Comparison of ENCODE assay signal across 10 cellular contexts in genomic region chr15:51759557-51760070, GRCh38. TPM values are rescaled to one million over a fixed set of nuclear protein-coding genes. Genes with fewer than 3 reads are reported as not detected.
DNase-seq lines count a peak whose midpoint lies in the region; ATAC-seq and TF ChIP-seq lines count a peak whose summit lies in the region.
"Had no signal": no experiment of that assay in that cellular context is flagged by ENCODE, and none has a peak within 500 bp of the region (broad histone marks: within the 10 kb centered on the region; RNA-seq: fewer than 3 reads in every experiment).

No MANE protein-coding gene starts in this region.

- no peak overlapping the region for H3K9ac ChIP-seq in endodermal cell (ENCODE audit: extremely low read depth, low read length, poor library complexity, severe bottlenecking)
- H3K9ac ChIP-seq: BLaER1 had no signal

- no peaks in the 10 kb centered on the region for H3K9me3 Mint-ChIP-seq in endodermal cell

- no peak overlapping the region for H3K4me3 Mint-ChIP-seq in endodermal cell

- H3K36me3 ChIP-seq in endodermal cell (ENCODE audit: control insufficient read depth, insufficient read depth, low read length): no peaks in the 10 kb centered on the region
- no peaks in the 10 kb centered on the region for H3K36me3 ChIP-seq in ascending aorta

- H3K4me1 ChIP-seq in endodermal cell (ENCODE audit: control insufficient read depth, insufficient read depth, low read length) (no peaks in the 10 kb centered on the region), ascending aorta (no peaks in the 10 kb centered on the region)

- H3K4me3 ChIP-seq in endodermal cell (ENCODE audit: low read length) (no peak overlapping the region), lower leg skin (ENCODE audit: low read depth, poor library complexity, severe bottlenecking) (no peak overlapping the region), ascending aorta (no peak overlapping the region)
- H3K4me3 ChIP-seq: BLaER1 had no signal

- H3K4me1 Mint-ChIP-seq in endodermal cell: no peaks in the 10 kb centered on the region

- peak; percentile 92 for ATAC-seq in sciatic nerve

- no peak overlapping the region for H3K27ac ChIP-seq in endodermal cell (ENCODE audit: low read depth, low read length)
- no peak overlapping the region for H3K27ac ChIP-seq in ascending aorta
- H3K27ac ChIP-seq: BLaER1, epithelial cell of prostate had no signal

- H3K36me3 Mint-ChIP-seq in endodermal cell (ENCODE audit: low read depth): no peaks in the 10 kb centered on the region

- TF ChIP-seq CTCF in endodermal cell (conservative IDR thresholded peaks at IDR 0.05) (peak; percentile 68), lower leg skin (IDR thresholded peaks at IDR 0.05) (no peak), ascending aorta (IDR thresholded peaks at IDR 0.05) (no peak)

- no peak for TF ChIP-seq POLR2A in lower leg skin (IDR thresholded peaks at IDR 0.05)

- H3K9me3 ChIP-seq in endodermal cell (ENCODE audit: control insufficient read depth, low read length) (no peaks in the 10 kb centered on the region), ascending aorta (peaks cover 0 to 4% of the 10 kb centered on the region in 2 donors)

- DNase-seq in NCI-H1092 treated with DMSO at 0.1 percent for 48 hours (lab: John Stamatoyannopoulos, UW) (peak; percentile 18), NCI-H1092 (lab: John Stamatoyannopoulos, UW) (no peak), NCI-H2107 treated with DMSO at 0.1 percent for 48 hours (lab: John Stamatoyannopoulos, UW; ENCODE audit: unreplicated experiment) (peak; percentile 52), endodermal cell (peak; percentile 76), sciatic nerve (ENCODE audit: low spot score) (peak; percentile 70), HPDE6-E6E7 (ENCODE audit: extremely low spot score) (no peak), lower leg skin (ENCODE audit: low spot score in 2 of 2) (no peak), ascending aorta (ENCODE audit: low spot score in 2 of 2) (no peak)

- intact Hi-C loops in sciatic nerve (cut with DNase I): no loop called here
- intact Hi-C loops in lower leg skin (cut with DNase I; ENCODE audit: low total_unique reads): no loop called here
- intact Hi-C loops in ascending aorta (cut with DNase I): no loop called here

- WGBS in endodermal cell (ENCODE audit: insufficient coverage in 1 of 2, insufficient read length in 1 of 2), 2 experiments: 87 to 94% methylated on average over 2 to 3 of the region's 3 CpGs
- WGBS in lower leg skin, 2 donors: 57 to 67% methylated on average over 3 of the region's 3 CpGs

- peaks cover 6% of the 10 kb centered on the region for H3K27me3 Mint-ChIP-seq in endodermal cell (ENCODE audit: insufficient read depth)

- H3K27me3 ChIP-seq in endodermal cell (ENCODE audit: control insufficient read depth, insufficient read depth, low read length, poor library complexity, severe bottlenecking) (peaks cover 21% of the 10 kb centered on the region), ascending aorta (no peaks in the 10 kb centered on the region)
- H3K27me3 ChIP-seq: BLaER1 had no signal

- no peak overlapping the region for H3K27ac Mint-ChIP-seq in endodermal cell

RNA-seq across cellular contexts. Expression of gene TMOD2, which starts 8.2 kb away (rescaled TPM):
- 1 to 10 TPM; 2.1 to 2.5 TPM for total RNA-seq in endodermal cell
- 2.8 TPM for polyA plus RNA-seq in endodermal cell (2013, experiment 1 of 2)
- polyA plus RNA-seq in endodermal cell (2013, experiment 2 of 2): 2.8 TPM
- total RNA-seq in sciatic nerve: 148 TPM
- total RNA-seq in lower leg skin: 1 to 10 TPM; 6.6 to 9.3 (median 7.5) TPM
- total RNA-seq in ascending aorta: 7.0 TPM

RNA-seq across cellular contexts. Expression of gene LYSMD2, which starts 22.2 kb away (rescaled TPM):
- total RNA-seq in endodermal cell (1 to 10 TPM in 1 of 2 donors, under 1 TPM in 1; 0.80 to 1.5 TPM), sciatic nerve (15.7 TPM), lower leg skin (10 to 100 TPM in 2 of 4 donors, 1 to 10 TPM in 2; 6.6 to 17.9 (median 13.0) TPM), ascending aorta (45.3 TPM)
- 0.36 TPM for polyA plus RNA-seq in endodermal cell (2013, experiment 1 of 2)
- polyA plus RNA-seq in endodermal cell (2013, experiment 2 of 2): 0.37 TPM

Comparison
In these comparisons a context has a peak if more than half of its experiments do, and no peak if none do; other contexts are left out.
1. DNase-seq: peak in NCI-H1092 treated with DMSO at 0.1 percent for 48 hours (single experiment), NCI-H2107 treated with DMSO at 0.1 percent for 48 hours (single experiment), endodermal cell (single experiment) and sciatic nerve (single experiment); none in NCI-H1092 (single experiment), HPDE6-E6E7 (single experiment), lower leg skin (0 of 2) and ascending aorta (0 of 2).
2. RNA of gene TMOD2, which starts 8.2 kb away (total RNA-seq): 148 TPM in sciatic nerve (single experiment); 6.6 to 9.3 TPM in lower leg skin, 7.0 TPM in ascending aorta (single experiment) and 2.1 to 2.5 TPM in endodermal cell; every median in the first group is over 10 times any median in the second.